In genomic region chr19:18587561-18587960, GRCh38 we compare ENCODE assay signal across 1 cellular context.
TF ChIP-seq lines count a peak whose summit lies in the region.

No MANE protein-coding gene starts in this region.

TF ChIP-seq in HCT116, 20 proteins besides CTCF, POLR2A, EP300 and RAD21:
- TF ChIP-seq REST (IDR thresholded peaks at IDR 0.05; ENCODE audit: low read depth), result no peak
- TF ChIP-seq SIN3A (IDR thresholded peaks at IDR 0.05; ENCODE audit: low read depth), result no peak
- no peak for TF ChIP-seq YY1 (IDR thresholded peaks at IDR 0.05; ENCODE audit: extremely low read depth, insufficient replicate concordance, low read depth, low read length)
- TF ChIP-seq POLR2AphosphoS5 (IDR thresholded peaks at IDR 0.05; ENCODE audit: low read depth, low read length), result no peak
- no peak for TF ChIP-seq EZH2phosphoT487 (IDR thresholded peaks at IDR 0.05; ENCODE audit: borderline replicate concordance)
- TF ChIP-seq ATF3 (IDR thresholded peaks at IDR 0.05), result no peak
- no peak for TF ChIP-seq ZBTB33 (IDR thresholded peaks at IDR 0.05; ENCODE audit: extremely low read depth, insufficient replicate concordance, low read length)
- no peak for TF ChIP-seq ZNF274 (IDR thresholded peaks at IDR 0.05; ENCODE audit: low read depth, low read length)
- no peak for TF ChIP-seq SP1 (IDR thresholded peaks at IDR 0.05; ENCODE audit: low read depth)
- no peak for TF ChIP-seq ZFX (IDR thresholded peaks at IDR 0.05)
- TF ChIP-seq CBX3 (IDR thresholded peaks at IDR 0.05; ENCODE audit: low read depth), result no peak
- TF ChIP-seq EGR1 (IDR thresholded peaks at IDR 0.05; ENCODE audit: low read depth), result no peak
- TF ChIP-seq SRF (IDR thresholded peaks at IDR 0.05; ENCODE audit: low read depth), result no peak
- TF ChIP-seq TCF7L2 (IDR thresholded peaks at IDR 0.05; ENCODE audit: borderline replicate concordance, extremely low read depth, insufficient read depth, insufficient read length), result no peak
- no peak for TF ChIP-seq EZH2 (IDR thresholded peaks at IDR 0.05)
TF ChIP-seq in HCT116: peak in this region for 0.
